In the genomic region with DNA sequence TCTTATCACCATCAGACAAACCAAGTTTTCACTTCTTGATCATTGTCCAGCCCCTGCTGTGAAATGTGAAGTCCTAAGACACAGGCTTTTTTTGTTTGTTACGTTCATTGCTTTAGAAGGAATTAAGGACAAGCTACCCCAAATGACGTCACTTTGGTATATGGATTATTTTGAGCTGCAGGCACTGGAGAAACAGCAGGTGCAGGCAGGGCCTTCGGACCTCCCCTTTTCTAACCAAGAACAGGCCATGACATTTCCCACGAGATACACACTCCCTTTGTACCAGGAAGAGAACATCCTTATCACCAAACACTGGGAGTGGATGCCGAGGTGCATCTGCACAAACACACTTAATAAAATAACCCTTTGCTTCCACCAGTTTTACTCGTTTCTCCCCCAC, we compare ENCODE assay signal across 22 cellular contexts.
A peak's percentile ranks its signal among the peaks of the same experiment; 100 is the strongest.
DNase-seq lines count a peak whose midpoint lies in the region; ATAC-seq and TF ChIP-seq lines count a peak whose summit lies in the region.
"Had no signal": no experiment of that assay in that cellular context is flagged by ENCODE, and none has a peak within 500 bp of the region (broad histone marks: within the 10 kb centered on the region; RNA-seq: fewer than 3 reads in every experiment).

No MANE protein-coding gene starts in this region.

- intact Hi-C loops in uterus (cut with DNase I; ENCODE audit: low total_unique reads) = no loop called here

- H3K27me3 ChIP-seq in WERI-Rb-1 (ENCODE audit: insufficient read depth, low read depth, severe bottlenecking) (no peaks in the 10 kb centered on the region), uterus (no peaks in the 10 kb centered on the region)

- peaks cover 33% of the 10 kb centered on the region for H3K27me3 Mint-ChIP-seq in nephron (ENCODE audit: low read depth)

- ATAC-seq in GM18868 (IDR thresholded peaks at IDR 0.05; ENCODE audit: unreplicated experiment) (no peak), HG03095 (IDR thresholded peaks at IDR 0.05; ENCODE audit: unreplicated experiment) (no peak)

- H3K36me3 ChIP-seq in WERI-Rb-1 (no peaks in the 10 kb centered on the region), uterus (no peaks in the 10 kb centered on the region)

- TF ChIP-seq POLR2A in uterus (IDR thresholded peaks at IDR 0.05) = no peak

- H3K9me3 Mint-ChIP-seq in nephron = no peaks in the 10 kb centered on the region
- H3K9me3 Mint-ChIP-seq: IgD-negative memory B cell had no signal

- H3K9me3 ChIP-seq in WERI-Rb-1 (ENCODE audit: severe bottlenecking) = no peaks in the 10 kb centered on the region
- no peaks in the 10 kb centered on the region for H3K9me3 ChIP-seq in uterus
- H3K9me3 ChIP-seq: SK-N-SH had no signal

- peak overlapping the region; percentile 10 to 74 (median 16) for H3K27ac Mint-ChIP-seq in nephron

- peak; percentile 34 for DNase-seq in NCI-H82 (lab: John Stamatoyannopoulos, UW)
- DNase-seq in NCI-H82 treated with DMSO at 0.1 percent for 48 hours (lab: John Stamatoyannopoulos, UW; ENCODE audit: unreplicated experiment) = no peak
- no peak for DNase-seq in WERI-Rb-1
- peak in 1 of 2 donors; percentile 72 for DNase-seq in uterus
- DNase-seq in NCI-H2171 (lab: John Stamatoyannopoulos, UW) = no peak
- DNase-seq: 8988T, DMS53, GDM1, Karpas-422, MV-4-11, NCI-H1694, NCI-H2107, NCI-H226, NCI-H510A treated with DMSO at 0.1 percent for 48 hours, NCI-H748 treated with DMSO at 0.1 percent for 48 hours, Right ventricle myocardium superior had no signal

- H3K27ac ChIP-seq in WERI-Rb-1 = peak overlapping the region; percentile 36
- H3K27ac ChIP-seq in uterus = peak overlapping the region; percentile 9 to 71
- H3K27ac ChIP-seq: C4-2B had no signal

- TF ChIP-seq CTCF in WERI-Rb-1 (IDR thresholded peaks at IDR 0.05; ENCODE audit: low read depth, low read length) = no peak
- TF ChIP-seq CTCF in nephron (IDR thresholded peaks at IDR 0.05; ENCODE audit: unreplicated experiment in 3 of 3) = no peak
- no peak for TF ChIP-seq CTCF in uterus (IDR thresholded peaks at IDR 0.05)

- peaks cover 0 to 4% of the 10 kb centered on the region in 2 donors for H3K4me1 ChIP-seq in uterus

- H3K4me3 ChIP-seq in WERI-Rb-1 (ENCODE audit: low read depth, low read length) (no peak overlapping the region), uterus (no peak overlapping the region)

- no peaks in the 10 kb centered on the region for H3K36me3 Mint-ChIP-seq in nephron (ENCODE audit: low read depth)
- H3K36me3 Mint-ChIP-seq: IgD-negative memory B cell had no signal

- peak overlapping the region in 1 of 3 experiments; percentile 50 for H3K4me3 Mint-ChIP-seq in nephron
- H3K4me3 Mint-ChIP-seq: IgD-negative memory B cell had no signal

- peaks cover 67% of the 10 kb centered on the region for H3K4me1 Mint-ChIP-seq in nephron
- H3K4me1 Mint-ChIP-seq: IgD-negative memory B cell had no signal
